11 cellular contexts compared by ENCODE assay signal in the genomic region with DNA sequence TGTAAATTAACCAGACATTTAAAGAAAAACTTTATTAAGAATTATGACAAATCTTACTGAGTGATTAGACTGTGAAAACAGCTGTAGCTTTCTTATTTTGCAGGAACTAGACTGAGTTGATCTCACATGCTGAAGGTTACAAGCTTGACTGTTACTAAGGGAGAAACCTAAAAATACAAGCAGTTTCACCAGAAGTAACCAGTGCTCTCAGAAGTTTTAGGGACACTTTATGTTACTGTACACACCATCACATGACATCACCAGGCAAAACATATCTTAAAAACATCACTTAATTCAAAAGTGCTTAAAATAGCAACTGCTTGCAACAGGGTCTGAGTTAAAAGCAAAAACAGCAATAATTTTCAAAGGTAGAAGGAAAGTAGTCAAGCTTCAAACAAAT. TPM values are rescaled to one million over a fixed set of nuclear protein-coding genes. Genes with fewer than 3 reads are reported as not detected.
DNase-seq lines count a peak whose midpoint lies in the region; ATAC-seq and TF ChIP-seq lines count a peak whose summit lies in the region.
"Had no signal": no experiment of that assay in that cellular context is flagged by ENCODE, and none has a peak within 500 bp of the region (broad histone marks: within the 10 kb centered on the region; RNA-seq: fewer than 3 reads in every experiment).

No MANE protein-coding gene starts in this region.

- H3K9me3 ChIP-seq in fibroblast of lung (ENCODE audit: control insufficient read depth, insufficient read depth, low read depth, low read length): no peaks in the 10 kb centered on the region

- peak; percentile 27 for DNase-seq in GM13976 (ENCODE audit: low spot score)
- DNase-seq in fibroblast of lung (ENCODE audit: low read depth in 2 of 2): peak in 1 of 2 donors; percentile 11
- no peak for DNase-seq in glutamatergic neuron
- DNase-seq in activated T-cell treated with anti-CD3 and anti-CD28 coated beads, Interleukin-2, amount 50 U/mL, for 72 hours: no peak
- DNase-seq in activated CD4-positive, alpha-beta T cell treated with anti-CD3 and anti-CD28 coated beads, Interleukin-2, amount 10 ng/mL, durations not matched to agents 7 days and 5 days: no peak
- DNase-seq in pons (ENCODE audit: low spot score): no peak
- DNase-seq: activated naive CD8-positive, alpha-beta T cell treated with anti-CD3 and anti-CD28 coated beads, Interleukin-2, amount 10 ng/mL, durations not matched to agents 7 days and 5 days; CD8-positive, alpha-beta T cell; midbrain had no signal

- H3K4me1 Mint-ChIP-seq in glutamatergic neuron (ENCODE audit: low read depth, unreplicated experiment): peaks cover 15% of the 10 kb centered on the region
- H3K4me1 Mint-ChIP-seq in activated T-cell treated with anti-CD3 and anti-CD28 coated beads, Interleukin-2, amount 50 U/mL, for 72 hours (ENCODE audit: low read depth): peaks cover 28% of the 10 kb centered on the region
- peaks cover 11% of the 10 kb centered on the region for H3K4me1 Mint-ChIP-seq in activated CD4-positive, alpha-beta T cell treated with anti-CD3 and anti-CD28 coated beads, Interleukin-2, amount 10 ng/mL, durations not matched to agents 7 days and 5 days

- H3K4me3 ChIP-seq in fibroblast of lung (replicated peaks in 1 of 4; ENCODE audit: control extremely low read depth in 1 of 4, insufficient read depth in 1 of 4, low read depth in 3 of 4, low read length in 4 of 4): no peak overlapping the region

- peaks cover 89% of the 10 kb centered on the region for H3K79me2 ChIP-seq in fibroblast of lung (ENCODE audit: control insufficient read depth, insufficient read depth, low read length)

- in situ Hi-C loops in GM13976 (cut with MboI; ENCODE audit: low sequenced_read_pairs, unreplicated experiment): no loop called here

- POLR2A ChIA-PET in activated CD4-positive, alpha-beta T cell treated with anti-CD3 and anti-CD28 coated beads, Interleukin-2, amount 10 ng/mL, durations not matched to agents 7 days and 5 days (lab: Charles Lee): no interaction called here

- H3K4me3 Mint-ChIP-seq in glutamatergic neuron (ENCODE audit: unreplicated experiment): no peak overlapping the region
- no peak overlapping the region for H3K4me3 Mint-ChIP-seq in activated T-cell treated with anti-CD3 and anti-CD28 coated beads, Interleukin-2, amount 50 U/mL, for 72 hours
- H3K4me3 Mint-ChIP-seq in activated CD4-positive, alpha-beta T cell treated with anti-CD3 and anti-CD28 coated beads, Interleukin-2, amount 10 ng/mL, durations not matched to agents 7 days and 5 days: no peak overlapping the region
- H3K4me3 Mint-ChIP-seq: activated naive CD8-positive, alpha-beta T cell treated with anti-CD3 and anti-CD28 coated beads, Interleukin-2, amount 10 ng/mL, durations not matched to agents 7 days and 5 days; CD8-positive, alpha-beta T cell had no signal

- peaks cover 5% of the 10 kb centered on the region for H3K36me3 ChIP-seq in fibroblast of lung (ENCODE audit: control insufficient read depth, insufficient read depth, low read length)

- no peaks in the 10 kb centered on the region for H4K20me1 ChIP-seq in fibroblast of lung (ENCODE audit: control insufficient read depth, extremely low read depth, insufficient read depth, low read length)

- H2AFZ ChIP-seq in fibroblast of lung (ENCODE audit: low read length): no peak overlapping the region

- no peaks in the 10 kb centered on the region for H3K36me3 Mint-ChIP-seq in glutamatergic neuron (ENCODE audit: unreplicated experiment)
- peaks cover 6 to 12% of the 10 kb centered on the region in 2 donors for H3K36me3 Mint-ChIP-seq in activated T-cell treated with anti-CD3 and anti-CD28 coated beads, Interleukin-2, amount 50 U/mL, for 72 hours (ENCODE audit: insufficient read depth in 2 of 2)
- H3K36me3 Mint-ChIP-seq in activated CD4-positive, alpha-beta T cell treated with anti-CD3 and anti-CD28 coated beads, Interleukin-2, amount 10 ng/mL, durations not matched to agents 7 days and 5 days (ENCODE audit: low read depth): peaks cover 20% of the 10 kb centered on the region

- peak; percentile 77 for ATAC-seq in GM21381 (IDR thresholded peaks at IDR 0.05; ENCODE audit: unreplicated experiment)
- peak; percentile 74 for ATAC-seq in HG03103 (IDR thresholded peaks at IDR 0.05; ENCODE audit: low read depth, unreplicated experiment)
- no peak for ATAC-seq in activated T-cell treated with anti-CD3 and anti-CD28 coated beads, Interleukin-2, amount 50 U/mL, for 72 hours (replicated peaks in 1 of 2)
- ATAC-seq: CD8-positive, alpha-beta T cell had no signal

- peak overlapping the region; percentile 26 for H3K4me2 ChIP-seq in fibroblast of lung (ENCODE audit: extremely low read depth, insufficient read depth, low read length)

- H3K9me3 Mint-ChIP-seq in glutamatergic neuron (ENCODE audit: unreplicated experiment): peaks cover 5% of the 10 kb centered on the region
- no peaks in the 10 kb centered on the region for H3K9me3 Mint-ChIP-seq in activated T-cell treated with anti-CD3 and anti-CD28 coated beads, Interleukin-2, amount 50 U/mL, for 72 hours
- no peaks in the 10 kb centered on the region for H3K9me3 Mint-ChIP-seq in activated CD4-positive, alpha-beta T cell treated with anti-CD3 and anti-CD28 coated beads, Interleukin-2, amount 10 ng/mL, durations not matched to agents 7 days and 5 days
- H3K9me3 Mint-ChIP-seq: activated naive CD8-positive, alpha-beta T cell treated with anti-CD3 and anti-CD28 coated beads, Interleukin-2, amount 10 ng/mL, durations not matched to agents 7 days and 5 days; CD8-positive, alpha-beta T cell had no signal

- no peak for TF ChIP-seq CTCF in GM13976 (IDR thresholded peaks at IDR 0.05; ENCODE audit: borderline replicate concordance, control extremely low read depth, extremely low read depth, insufficient read depth, missing control alignments)
- TF ChIP-seq CTCF in fibroblast of lung (conservative IDR thresholded peaks at IDR 0.05 in 1 of 2, IDR thresholded peaks at IDR 0.05 in 1 of 2; ENCODE audit: low read depth in 1 of 2, low read length in 2 of 2): no peak
- TF ChIP-seq CTCF in glutamatergic neuron (IDR thresholded peaks at IDR 0.05; ENCODE audit: partially characterized antibody, unreplicated experiment): no peak

- H3K4me1 ChIP-seq in fibroblast of lung (ENCODE audit: control insufficient read depth, extremely low read depth, insufficient read depth, low read length): peaks cover 4% of the 10 kb centered on the region

- H3K9ac ChIP-seq in fibroblast of lung (ENCODE audit: insufficient read depth, low read length): no peak overlapping the region

- H3K27me3 ChIP-seq in fibroblast of lung (ENCODE audit: control insufficient read depth, insufficient read depth, low read length): no peaks in the 10 kb centered on the region

- CTCF ChIA-PET in activated CD4-positive, alpha-beta T cell treated with anti-CD3 and anti-CD28 coated beads, Interleukin-2, amount 10 ng/mL, durations not matched to agents 7 days and 5 days (lab: Charles Lee): interaction anchor here (1.1 kb wide), 1 partner anchor 14 kb away, joined by 3 read pairs; no protein-coding TSS in a partner anchor

- H3K27me3 Mint-ChIP-seq in glutamatergic neuron (ENCODE audit: unreplicated experiment): peaks cover 3% of the 10 kb centered on the region
- no peaks in the 10 kb centered on the region for H3K27me3 Mint-ChIP-seq in activated T-cell treated with anti-CD3 and anti-CD28 coated beads, Interleukin-2, amount 50 U/mL, for 72 hours (ENCODE audit: low read depth)
- H3K27me3 Mint-ChIP-seq in activated CD4-positive, alpha-beta T cell treated with anti-CD3 and anti-CD28 coated beads, Interleukin-2, amount 10 ng/mL, durations not matched to agents 7 days and 5 days: no peaks in the 10 kb centered on the region
- H3K27me3 Mint-ChIP-seq: activated naive CD8-positive, alpha-beta T cell treated with anti-CD3 and anti-CD28 coated beads, Interleukin-2, amount 10 ng/mL, durations not matched to agents 7 days and 5 days had no signal

- no peak overlapping the region for H3K27ac ChIP-seq in fibroblast of lung (ENCODE audit: insufficient read depth, low read length)

- no peak overlapping the region for H3K27ac Mint-ChIP-seq in glutamatergic neuron (ENCODE audit: unreplicated experiment)
- no peak overlapping the region for H3K27ac Mint-ChIP-seq in activated T-cell treated with anti-CD3 and anti-CD28 coated beads, Interleukin-2, amount 50 U/mL, for 72 hours
- H3K27ac Mint-ChIP-seq in activated CD4-positive, alpha-beta T cell treated with anti-CD3 and anti-CD28 coated beads, Interleukin-2, amount 10 ng/mL, durations not matched to agents 7 days and 5 days: no peak overlapping the region
- H3K27ac Mint-ChIP-seq: activated naive CD8-positive, alpha-beta T cell treated with anti-CD3 and anti-CD28 coated beads, Interleukin-2, amount 10 ng/mL, durations not matched to agents 7 days and 5 days; CD8-positive, alpha-beta T cell had no signal

RNA-seq across cellular contexts. Expression of a gene that starts 5.4 kb away (rescaled TPM):
- total RNA-seq in fibroblast of lung: 17.7 and 25.9 TPM in 2 replicates
- 9.5 and 11.6 TPM in 2 replicates for polyA plus RNA-seq in fibroblast of lung
- 7.8 and 8.1 TPM in 2 replicates for polyA plus RNA-seq in fibroblast of lung (2012)
- 1.5 and 1.8 TPM in 2 replicates for polyA minus RNA-seq in fibroblast of lung (ENCODE audit: low replicate concordance)
- 12.1 TPM for total RNA-seq in glutamatergic neuron (ENCODE audit: unreplicated experiment)
- total RNA-seq in activated T-cell treated with anti-CD3 and anti-CD28 coated beads, Interleukin-2, amount 50 U/mL, for 72 hours: 1 to 10 TPM; 4.9 to 5.0 TPM
- total RNA-seq in activated CD4-positive, alpha-beta T cell treated with anti-CD3 and anti-CD28 coated beads, Interleukin-2, amount 10 ng/mL, durations not matched to agents 7 days and 5 days: 1 to 10 TPM; 3.1 to 4.0 TPM

Comparison
In these comparisons a context has a peak if more than half of its experiments do, and no peak if none do; other contexts are left out.
1. ATAC-seq: peak in GM21381 (single experiment) and HG03103 (single experiment); none in activated T-cell treated with anti-CD3 and anti-CD28 coated beads, Interleukin-2, amount 50 U/mL, for 72 hours (0 of 2).